ENCODE assay signal across 9 cellular contexts in the genomic region with DNA sequence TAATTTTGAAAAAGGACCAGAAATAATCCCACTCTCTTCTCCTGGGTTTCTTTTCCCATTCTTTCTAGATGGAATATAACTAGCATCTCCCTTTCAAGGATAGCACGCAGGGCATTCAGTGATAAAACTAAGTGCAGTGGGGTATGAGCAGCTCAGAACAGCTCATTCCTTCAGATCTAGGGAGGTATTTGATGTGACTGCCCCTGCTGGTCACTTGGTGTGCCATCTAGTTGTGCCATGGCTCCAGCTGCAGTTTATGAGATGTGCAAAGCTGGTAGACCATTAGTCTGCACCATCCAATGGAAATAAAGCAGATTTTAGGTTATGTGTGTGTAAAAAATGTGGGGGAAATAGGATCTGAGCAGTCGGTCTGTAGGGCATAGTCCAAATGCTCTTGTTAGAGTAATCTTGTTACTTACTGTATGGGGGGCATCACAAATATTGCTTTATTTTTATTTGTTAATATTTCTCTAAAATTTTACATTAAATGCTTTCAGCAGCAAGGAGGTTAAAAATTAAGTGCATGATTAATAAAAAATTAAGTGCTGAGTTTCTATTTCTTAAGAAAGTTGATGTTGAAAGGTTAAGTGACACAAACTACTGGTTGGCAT. TPM values are rescaled to one million over a fixed set of nuclear protein-coding genes. Genes with fewer than 3 reads are reported as not detected.
DNase-seq lines count a peak whose midpoint lies in the region; ATAC-seq and TF ChIP-seq lines count a peak whose summit lies in the region.
"Had no signal": no experiment of that assay in that cellular context is flagged by ENCODE, and none has a peak within 500 bp of the region (broad histone marks: within the 10 kb centered on the region; RNA-seq: fewer than 3 reads in every experiment).

No MANE protein-coding gene starts in this region.

- ATAC-seq in left lung (peak; percentile 84), GM18873 (IDR thresholded peaks at IDR 0.05; ENCODE audit: low FRiP score, unreplicated experiment) (no peak)

- H3K4me1 ChIP-seq in left lung: no peaks in the 10 kb centered on the region

- no peaks in the 10 kb centered on the region for H3K36me3 ChIP-seq in left lung

- H3K27me3 ChIP-seq in left lung: no peaks in the 10 kb centered on the region

- peak; percentile 51 for TF ChIP-seq CTCF in astrocyte of the spinal cord (IDR thresholded peaks at IDR 0.05; ENCODE audit: low read depth, low read length)
- TF ChIP-seq CTCF in left lung (IDR thresholded peaks at IDR 0.05): peak; percentile 34 to 58

- no peak overlapping the region for H3K27ac ChIP-seq in left lung

- no peak overlapping the region for H3K4me3 ChIP-seq in astrocyte of the spinal cord (ENCODE audit: low read depth, low read length)
- H3K4me3 ChIP-seq in left lung: no peak overlapping the region

- intact Hi-C loops in left lung (cut with DNase I): no loop called here

- DNase-seq in GM03348 (ENCODE audit: low spot score): peak; percentile 38
- peak; percentile 71 to 73 for DNase-seq in Kasumi-1 (lab: John Stamatoyannopoulos, UW)
- peak; percentile 11 for DNase-seq in astrocyte of the spinal cord (ENCODE audit: low read depth, low spot score)
- no peak for DNase-seq in left lung
- DNase-seq in NCI-H774 (lab: John Stamatoyannopoulos, UW): no peak
- DNase-seq in stimulated activated CD4-positive, alpha-beta T cell treated with anti-CD3 and anti-CD28 coated beads, Interleukin-12 subunit alpha, Interleukin-12 subunit beta, amount 100 ng/mL, for 4 hours: no peak
- DNase-seq in NCI-H2029 treated with DMSO at 0.1 percent for 48 hours (lab: John Stamatoyannopoulos, UW): no peak
- DNase-seq: activated B cell treated with CpG ODN at 0.5 μM for 24 hours had no signal

- H3K9me3 ChIP-seq in left lung: no peaks in the 10 kb centered on the region

- in situ Hi-C loops in astrocyte of the spinal cord (cut with HindIII; ENCODE audit: low sequenced_read_pairs): no loop called here

RNA-seq across cellular contexts. Expression of a gene that starts 38.9 kb away (rescaled TPM):
- not detected for total RNA-seq in left lung
- total RNA-seq: activated B cell treated with CpG ODN at 0.5 μM for 24 hours had no signal

Comparison
In these comparisons a context has a peak if more than half of its experiments do, and no peak if none do; other contexts are left out.
1. DNase-seq: peak in GM03348 (single experiment), Kasumi-1 (2 of 2) and astrocyte of the spinal cord (single experiment); none in left lung (0 of 2), NCI-H774 (single experiment), stimulated activated CD4-positive, alpha-beta T cell treated with anti-CD3 and anti-CD28 coated beads, Interleukin-12 subunit alpha, Interleukin-12 subunit beta, amount 100 ng/mL, for 4 hours (single experiment) and NCI-H2029 treated with DMSO at 0.1 percent for 48 hours (single experiment).